In genomic region chr17:61723183-61723582, GRCh38 we compare ENCODE assay signal across 31 cellular contexts.
"Had no signal": no experiment of that assay in that cellular context is flagged by ENCODE, and none has a peak within 500 bp of the region (broad histone marks: within the 10 kb centered on the region; RNA-seq: fewer than 3 reads in every experiment).

No MANE protein-coding gene starts in this region.

- FAIRE-seq: bronchial epithelial cell, TTC549 had no signal

- H3K27ac ChIP-seq: ascending aorta, body of pancreas, SJSA1 had no signal

- DNase-seq: activated CD4-positive, alpha-beta memory T cell treated with anti-CD3 and anti-CD28 coated beads for 36 hours; activated CD4-positive, alpha-beta T cell treated with anti-CD3 and anti-CD28 coated beads, Interleukin-2, amount 10 ng/mL, durations not matched to agents 7 days and 5 days; activated CD4-positive, CD25-positive, alpha-beta regulatory T cell; activated CD8-positive, alpha-beta memory T cell treated with anti-CD3 and anti-CD28 coated beads for 24 hours; activated effector memory CD4-positive, alpha-beta T cell treated with anti-CD3 and anti-CD28 coated beads, Interleukin-2, amount 50 U/mL, for 16 hours; activated naive CD4-positive, alpha-beta T cell treated with Interleukin-2 at 50 U/mL for 16 hours; activated naive CD8-positive, alpha-beta T cell treated with anti-CD3 and anti-CD28 coated beads, Interleukin-2, amount 50 U/mL, for 24 hours; activated T-cell treated with anti-CD3 and anti-CD28 coated beads, Interleukin-2, amount 50 U/mL, for 4 hours; amniotic stem cell; body of pancreas; central memory CD4-positive, alpha-beta T cell; MM.1S; NCI-H1105; NCI-H1436 treated with DMSO at 0.1 percent for 48 hours; NCI-H1930; NCI-H2171 treated with DMSO at 0.1 percent for 48 hours; NCI-H345; NCI-H510A; NCI-H526 treated with DMSO at 0.1 percent for 48 hours; NCI-H82; OCI-M1; RPMI8226; T-helper 17 cell; T-helper 9 cell had no signal

- ATAC-seq: activated naive CD4-positive, alpha-beta T cell treated with anti-CD3 and anti-CD28 coated beads, Interleukin-2, amount 50 U/mL, for 72 hours; activated naive CD8-positive, alpha-beta T cell treated with anti-CD3 and anti-CD28 coated beads, Interleukin-2, amount 50 U/mL, for 24 hours; activated T-cell treated with anti-CD3 and anti-CD28 coated beads, Interleukin-2, amount 50 U/mL, for 4 hours; body of pancreas; Panc1; Right ventricle myocardium inferior; T-helper 17 cell had no signal
